In genomic region chr7:53756946-53757345, GRCh38 we compare ENCODE assay signal across 31 cellular contexts.
"Had no signal": no experiment of that assay in that cellular context is flagged by ENCODE, and none has a peak within 500 bp of the region (broad histone marks: within the 10 kb centered on the region; RNA-seq: fewer than 3 reads in every experiment).

No MANE protein-coding gene starts in this region.

- H3K4me1 ChIP-seq: SJCRH30 had no signal

- H3K4me3 ChIP-seq: PC-9, SJCRH30, SK-N-MC had no signal

- H3K27me3 ChIP-seq: SJCRH30 had no signal

- FAIRE-seq: RCC 7860 had no signal

- H3K36me3 ChIP-seq: SJCRH30 had no signal

- H3K27ac ChIP-seq: KMS-11, PC-9, RWPE1, SJCRH30, SK-N-MC had no signal

- H3K9me3 ChIP-seq: SJCRH30 had no signal

- DNase-seq: Karpas-422, KBM-7, MM.1S, MV-4-11, NCI-H1092, NCI-H1105, NCI-H1417 treated with DMSO at 0.1 percent for 48 hours, NCI-H1436 treated with DMSO at 0.1 percent for 48 hours, NCI-H1694 treated with DMSO at 0.1 percent for 48 hours, NCI-H187 treated with DMSO at 0.1 percent for 48 hours, NCI-H2029, NCI-H2081, NCI-H2171 treated with DMSO at 0.1 percent for 48 hours, NCI-H2227 treated with DMSO at 0.1 percent for 48 hours, NCI-H446, NCI-H510A treated with DMSO at 0.1 percent for 48 hours, NCI-H524 treated with DMSO at 0.1 percent for 48 hours, NCI-H526 treated with DMSO at 0.1 percent for 48 hours, NCI-H774, PC-9, SHP77, SIG-M5, SJCRH30, T-cell had no signal

- ATAC-seq: Panc1, Right ventricle myocardium inferior, SK-N-SH treated with all-trans-retinoic acid at 6 μM for 48 hours, T-cell had no signal
